ENCODE assay signal across 1 cellular context in the genomic region with DNA sequence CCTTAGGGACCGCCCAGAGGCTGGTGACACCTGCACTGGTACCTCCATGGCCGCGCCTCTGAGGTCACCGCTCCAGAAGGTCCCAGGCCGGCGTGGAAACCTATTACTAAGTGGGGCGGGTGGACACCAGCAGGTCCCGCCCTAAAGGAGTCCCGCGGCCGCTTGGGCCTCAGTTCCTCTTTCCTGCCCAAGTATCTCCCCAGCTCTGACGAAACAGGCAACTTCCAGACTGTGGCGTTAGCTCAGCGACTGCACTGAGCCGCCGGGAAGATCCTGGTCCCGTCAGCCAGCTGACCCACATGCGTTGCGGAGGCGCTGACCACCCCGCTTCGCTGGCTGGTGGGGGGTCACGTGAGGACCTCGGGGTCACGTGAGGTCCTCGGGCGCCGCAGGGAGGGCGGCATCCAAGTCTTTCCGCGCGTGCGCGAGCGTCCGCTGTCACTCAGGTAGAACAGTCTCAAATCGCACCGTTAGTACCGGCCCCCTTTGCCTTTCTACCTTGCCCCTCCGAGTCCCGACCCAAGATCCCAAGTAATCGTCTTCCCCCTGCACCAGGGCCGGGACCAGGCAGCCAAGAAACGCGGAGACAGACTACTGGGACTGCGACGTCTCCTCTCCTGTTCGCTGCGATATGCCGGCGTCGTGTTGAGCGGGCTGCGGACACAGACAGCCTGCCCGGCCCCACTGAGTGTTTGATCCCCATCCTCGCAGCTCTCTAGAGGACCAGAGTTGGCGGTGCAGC.
TF ChIP-seq lines count a peak whose summit lies in the region.

No MANE protein-coding gene starts in this region.

TF ChIP-seq in HepG2, 621 proteins besides CTCF, POLR2A, EP300 and RAD21 (continued from another document and continues in another):
- TF ChIP-seq ZNF256 (CRISPR knock-in tag; conservative IDR thresholded peaks at IDR 0.05) = no peak
- no peak for TF ChIP-seq ONECUT2 (CRISPR knock-in tag; IDR thresholded peaks at IDR 0.05)
- TF ChIP-seq ZC3H13 (CRISPR knock-in tag; IDR thresholded peaks at IDR 0.05) = no peak
- TF ChIP-seq, protein P1, sequence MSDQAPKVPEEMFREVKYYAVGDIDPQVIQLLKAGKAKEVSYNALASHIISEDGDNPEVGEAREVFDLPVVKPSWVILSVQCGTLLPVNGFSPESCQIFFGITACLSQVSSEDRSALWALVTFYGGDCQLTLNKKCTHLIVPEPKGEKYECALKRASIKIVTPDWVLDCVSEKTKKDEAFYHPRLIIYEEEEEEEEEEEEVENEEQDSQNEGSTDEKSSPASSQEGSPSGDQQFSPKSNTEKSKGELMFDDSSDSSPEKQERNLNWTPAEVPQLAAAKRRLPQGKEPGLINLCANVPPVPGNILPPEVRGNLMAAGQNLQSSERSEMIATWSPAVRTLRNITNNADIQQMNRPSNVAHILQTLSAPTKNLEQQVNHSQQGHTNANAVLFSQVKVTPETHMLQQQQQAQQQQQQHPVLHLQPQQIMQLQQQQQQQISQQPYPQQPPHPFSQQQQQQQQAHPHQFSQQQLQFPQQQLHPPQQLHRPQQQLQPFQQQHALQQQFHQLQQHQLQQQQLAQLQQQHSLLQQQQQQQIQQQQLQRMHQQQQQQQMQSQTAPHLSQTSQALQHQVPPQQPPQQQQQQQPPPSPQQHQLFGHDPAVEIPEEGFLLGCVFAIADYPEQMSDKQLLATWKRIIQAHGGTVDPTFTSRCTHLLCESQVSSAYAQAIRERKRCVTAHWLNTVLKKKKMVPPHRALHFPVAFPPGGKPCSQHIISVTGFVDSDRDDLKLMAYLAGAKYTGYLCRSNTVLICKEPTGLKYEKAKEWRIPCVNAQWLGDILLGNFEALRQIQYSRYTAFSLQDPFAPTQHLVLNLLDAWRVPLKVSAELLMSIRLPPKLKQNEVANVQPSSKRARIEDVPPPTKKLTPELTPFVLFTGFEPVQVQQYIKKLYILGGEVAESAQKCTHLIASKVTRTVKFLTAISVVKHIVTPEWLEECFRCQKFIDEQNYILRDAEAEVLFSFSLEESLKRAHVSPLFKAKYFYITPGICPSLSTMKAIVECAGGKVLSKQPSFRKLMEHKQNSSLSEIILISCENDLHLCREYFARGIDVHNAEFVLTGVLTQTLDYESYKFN (CRISPR knock-in tag; conservative IDR thresholded peaks at IDR 0.05) = no peak
- TF ChIP-seq GATAD1 (CRISPR knock-in tag; IDR thresholded peaks at IDR 0.05) = peak; percentile 83
- no peak for TF ChIP-seq ARNTL (CRISPR knock-in tag; IDR thresholded peaks at IDR 0.05)
- TF ChIP-seq SMARCC2 (IDR thresholded peaks at IDR 0.05) = no peak
- TF ChIP-seq FOXJ3 (CRISPR knock-in tag; IDR thresholded peaks at IDR 0.05; ENCODE audit: borderline replicate concordance) = no peak
- no peak for TF ChIP-seq EED (CRISPR knock-in tag; IDR thresholded peaks at IDR 0.05)
- TF ChIP-seq, protein P2, sequence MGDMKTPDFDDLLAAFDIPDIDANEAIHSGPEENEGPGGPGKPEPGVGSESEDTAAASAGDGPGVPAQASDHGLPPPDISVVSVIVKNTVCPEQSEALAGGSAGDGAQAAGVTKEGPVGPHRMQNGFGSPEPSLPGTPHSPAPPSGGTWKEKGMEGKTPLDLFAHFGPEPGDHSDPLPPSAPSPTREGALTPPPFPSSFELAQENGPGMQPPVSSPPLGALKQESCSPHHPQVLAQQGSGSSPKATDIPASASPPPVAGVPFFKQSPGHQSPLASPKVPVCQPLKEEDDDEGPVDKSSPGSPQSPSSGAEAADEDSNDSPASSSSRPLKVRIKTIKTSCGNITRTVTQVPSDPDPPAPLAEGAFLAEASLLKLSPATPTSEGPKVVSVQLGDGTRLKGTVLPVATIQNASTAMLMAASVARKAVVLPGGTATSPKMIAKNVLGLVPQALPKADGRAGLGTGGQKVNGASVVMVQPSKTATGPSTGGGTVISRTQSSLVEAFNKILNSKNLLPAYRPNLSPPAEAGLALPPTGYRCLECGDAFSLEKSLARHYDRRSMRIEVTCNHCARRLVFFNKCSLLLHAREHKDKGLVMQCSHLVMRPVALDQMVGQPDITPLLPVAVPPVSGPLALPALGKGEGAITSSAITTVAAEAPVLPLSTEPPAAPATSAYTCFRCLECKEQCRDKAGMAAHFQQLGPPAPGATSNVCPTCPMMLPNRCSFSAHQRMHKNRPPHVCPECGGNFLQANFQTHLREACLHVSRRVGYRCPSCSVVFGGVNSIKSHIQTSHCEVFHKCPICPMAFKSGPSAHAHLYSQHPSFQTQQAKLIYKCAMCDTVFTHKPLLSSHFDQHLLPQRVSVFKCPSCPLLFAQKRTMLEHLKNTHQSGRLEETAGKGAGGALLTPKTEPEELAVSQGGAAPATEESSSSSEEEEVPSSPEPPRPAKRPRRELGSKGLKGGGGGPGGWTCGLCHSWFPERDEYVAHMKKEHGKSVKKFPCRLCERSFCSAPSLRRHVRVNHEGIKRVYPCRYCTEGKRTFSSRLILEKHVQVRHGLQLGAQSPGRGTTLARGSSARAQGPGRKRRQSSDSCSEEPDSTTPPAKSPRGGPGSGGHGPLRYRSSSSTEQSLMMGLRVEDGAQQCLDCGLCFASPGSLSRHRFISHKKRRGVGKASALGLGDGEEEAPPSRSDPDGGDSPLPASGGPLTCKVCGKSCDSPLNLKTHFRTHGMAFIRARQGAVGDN (CRISPR knock-in tag; IDR thresholded peaks at IDR 0.05) = peak; percentile 98
- no peak for TF ChIP-seq ZNF660 (CRISPR knock-in tag; IDR thresholded peaks at IDR 0.05; ENCODE audit: borderline replicate concordance, low read depth)
- TF ChIP-seq JDP2 (CRISPR knock-in tag; IDR thresholded peaks at IDR 0.05; ENCODE audit: borderline replicate concordance) = no peak
- TF ChIP-seq, protein P3, sequence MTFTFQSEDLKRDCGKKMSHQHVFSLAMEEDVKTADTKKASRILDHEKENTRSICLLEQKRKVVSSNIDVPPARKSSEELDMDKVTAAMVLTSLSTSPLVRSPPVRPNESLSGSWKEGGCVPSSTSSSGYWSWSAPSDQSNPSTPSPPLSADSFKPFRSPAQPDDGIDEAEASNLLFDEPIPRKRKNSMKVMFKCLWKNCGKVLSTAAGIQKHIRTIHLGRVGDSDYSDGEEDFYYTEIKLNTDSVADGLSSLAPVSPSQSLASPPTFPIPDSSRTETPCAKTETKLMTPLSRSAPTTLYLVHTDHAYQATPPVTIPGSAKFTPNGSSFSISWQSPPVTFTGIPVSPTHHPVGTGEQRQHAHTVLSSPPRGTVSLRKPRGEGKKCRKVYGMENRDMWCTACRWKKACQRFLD (CRISPR knock-in tag; IDR thresholded peaks at IDR 0.05; ENCODE audit: borderline replicate concordance) = no peak; the same call in 1 of the 2 replicates
- no peak for TF ChIP-seq GTF3A (CRISPR knock-in tag; conservative IDR thresholded peaks at IDR 0.05)
- TF ChIP-seq, protein P4, sequence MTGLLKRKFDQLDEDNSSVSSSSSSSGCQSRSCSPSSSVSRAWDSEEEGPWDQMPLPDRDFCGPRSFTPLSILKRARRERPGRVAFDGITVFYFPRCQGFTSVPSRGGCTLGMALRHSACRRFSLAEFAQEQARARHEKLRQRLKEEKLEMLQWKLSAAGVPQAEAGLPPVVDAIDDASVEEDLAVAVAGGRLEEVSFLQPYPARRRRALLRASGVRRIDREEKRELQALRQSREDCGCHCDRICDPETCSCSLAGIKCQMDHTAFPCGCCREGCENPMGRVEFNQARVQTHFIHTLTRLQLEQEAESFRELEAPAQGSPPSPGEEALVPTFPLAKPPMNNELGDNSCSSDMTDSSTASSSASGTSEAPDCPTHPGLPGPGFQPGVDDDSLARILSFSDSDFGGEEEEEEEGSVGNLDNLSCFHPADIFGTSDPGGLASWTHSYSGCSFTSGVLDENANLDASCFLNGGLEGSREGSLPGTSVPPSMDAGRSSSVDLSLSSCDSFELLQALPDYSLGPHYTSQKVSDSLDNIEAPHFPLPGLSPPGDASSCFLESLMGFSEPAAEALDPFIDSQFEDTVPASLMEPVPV (CRISPR knock-in tag; IDR thresholded peaks at IDR 0.05) = no peak
- no peak; the same call in 1 of the 2 replicates for TF ChIP-seq BORCS8-MEF2B (CRISPR knock-in tag; IDR thresholded peaks at IDR 0.05)
- no peak for TF ChIP-seq SNAI1 (CRISPR knock-in tag; IDR thresholded peaks at IDR 0.05; ENCODE audit: borderline replicate concordance)
- no peak for TF ChIP-seq MXI1 (IDR thresholded peaks at IDR 0.05; ENCODE audit: borderline replicate concordance, low read depth, low read length)
- TF ChIP-seq SMC3 (IDR thresholded peaks at IDR 0.05; ENCODE audit: low read length) = no peak
- TF ChIP-seq TP53 (CRISPR knock-in tag; conservative IDR thresholded peaks at IDR 0.05) = 0 out of 2 replicates have a peak, but pooled peaks have one; percentile 21
- TF ChIP-seq FOXK1 (CRISPR knock-in tag; IDR thresholded peaks at IDR 0.05; ENCODE audit: borderline replicate concordance, low read depth) = no peak
- peak; percentile 85; the same call in 1 of the 2 replicates for TF ChIP-seq ZNF766 (CRISPR knock-in tag; IDR thresholded peaks at IDR 0.05; ENCODE audit: borderline replicate concordance)
- TF ChIP-seq NR2F6 (IDR thresholded peaks at IDR 0.05) = no peak
- TF ChIP-seq NR2F6 (CRISPR knock-in tag; IDR thresholded peaks at IDR 0.05) = 0 out of 2 replicates have a peak, but pooled peaks have one; percentile 36
- TF ChIP-seq, protein P5, sequence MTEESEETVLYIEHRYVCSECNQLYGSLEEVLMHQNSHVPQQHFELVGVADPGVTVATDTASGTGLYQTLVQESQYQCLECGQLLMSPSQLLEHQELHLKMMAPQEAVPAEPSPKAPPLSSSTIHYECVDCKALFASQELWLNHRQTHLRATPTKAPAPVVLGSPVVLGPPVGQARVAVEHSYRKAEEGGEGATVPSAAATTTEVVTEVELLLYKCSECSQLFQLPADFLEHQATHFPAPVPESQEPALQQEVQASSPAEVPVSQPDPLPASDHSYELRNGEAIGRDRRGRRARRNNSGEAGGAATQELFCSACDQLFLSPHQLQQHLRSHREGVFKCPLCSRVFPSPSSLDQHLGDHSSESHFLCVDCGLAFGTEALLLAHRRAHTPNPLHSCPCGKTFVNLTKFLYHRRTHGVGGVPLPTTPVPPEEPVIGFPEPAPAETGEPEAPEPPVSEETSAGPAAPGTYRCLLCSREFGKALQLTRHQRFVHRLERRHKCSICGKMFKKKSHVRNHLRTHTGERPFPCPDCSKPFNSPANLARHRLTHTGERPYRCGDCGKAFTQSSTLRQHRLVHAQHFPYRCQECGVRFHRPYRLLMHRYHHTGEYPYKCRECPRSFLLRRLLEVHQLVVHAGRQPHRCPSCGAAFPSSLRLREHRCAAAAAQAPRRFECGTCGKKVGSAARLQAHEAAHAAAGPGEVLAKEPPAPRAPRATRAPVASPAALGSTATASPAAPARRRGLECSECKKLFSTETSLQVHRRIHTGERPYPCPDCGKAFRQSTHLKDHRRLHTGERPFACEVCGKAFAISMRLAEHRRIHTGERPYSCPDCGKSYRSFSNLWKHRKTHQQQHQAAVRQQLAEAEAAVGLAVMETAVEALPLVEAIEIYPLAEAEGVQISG (CRISPR knock-in tag; IDR thresholded peaks at IDR 0.05) = peak; percentile 51
- no peak for TF ChIP-seq SRSF4 (IDR thresholded peaks at IDR 0.05; ENCODE audit: low read depth, low read length, poor library complexity, severe bottlenecking)
- TF ChIP-seq ZC3H4 (CRISPR knock-in tag; IDR thresholded peaks at IDR 0.05; ENCODE audit: borderline replicate concordance) = no peak
- TF ChIP-seq, protein P6, sequence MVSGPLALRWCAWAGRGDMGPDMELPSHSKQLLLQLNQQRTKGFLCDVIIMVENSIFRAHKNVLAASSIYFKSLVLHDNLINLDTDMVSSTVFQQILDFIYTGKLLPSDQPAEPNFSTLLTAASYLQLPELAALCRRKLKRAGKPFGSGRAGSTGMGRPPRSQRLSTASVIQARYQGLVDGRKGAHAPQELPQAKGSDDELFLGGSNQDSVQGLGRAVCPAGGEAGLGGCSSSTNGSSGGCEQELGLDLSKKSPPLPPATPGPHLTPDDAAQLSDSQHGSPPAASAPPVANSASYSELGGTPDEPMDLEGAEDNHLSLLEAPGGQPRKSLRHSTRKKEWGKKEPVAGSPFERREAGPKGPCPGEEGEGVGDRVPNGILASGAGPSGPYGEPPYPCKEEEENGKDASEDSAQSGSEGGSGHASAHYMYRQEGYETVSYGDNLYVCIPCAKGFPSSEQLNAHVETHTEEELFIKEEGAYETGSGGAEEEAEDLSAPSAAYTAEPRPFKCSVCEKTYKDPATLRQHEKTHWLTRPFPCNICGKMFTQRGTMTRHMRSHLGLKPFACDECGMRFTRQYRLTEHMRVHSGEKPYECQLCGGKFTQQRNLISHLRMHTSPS (CRISPR knock-in tag; IDR thresholded peaks at IDR 0.05; ENCODE audit: low read depth) = no peak
- 0 out of 2 replicates have a peak, but pooled peaks have one; percentile 32 for TF ChIP-seq ZNF782 (CRISPR knock-in tag; IDR thresholded peaks at IDR 0.05; ENCODE audit: borderline replicate concordance)
- peak; percentile 82 for TF ChIP-seq ZNF724P (CRISPR knock-in tag; IDR thresholded peaks at IDR 0.05; ENCODE audit: borderline replicate concordance)
- no peak for TF ChIP-seq HNRNPH1 (optimal IDR thresholded peaks at IDR 0.05; ENCODE audit: low read depth, low read length)
- no peak for TF ChIP-seq JUNB (CRISPR knock-in tag; IDR thresholded peaks at IDR 0.05; ENCODE audit: borderline replicate concordance)
- TF ChIP-seq IRF2 (CRISPR knock-in tag; IDR thresholded peaks at IDR 0.05) = peak; percentile 38; the same call in 1 of the 2 replicates
- peak; percentile 60; the same call in 1 of the 2 replicates for TF ChIP-seq YEATS2 (CRISPR knock-in tag; IDR thresholded peaks at IDR 0.05; ENCODE audit: borderline replicate concordance)
- no peak for TF ChIP-seq NBN (conservative IDR thresholded peaks at IDR 0.05)
- no peak for TF ChIP-seq HDAC6 (IDR thresholded peaks at IDR 0.05; ENCODE audit: low read depth, low read length)
- no peak for TF ChIP-seq ZNF446 (CRISPR knock-in tag; IDR thresholded peaks at IDR 0.05)
- TF ChIP-seq GABPA (IDR thresholded peaks at IDR 0.05; ENCODE audit: low read depth, low read length) = no peak
- no peak for TF ChIP-seq GABPA (CRISPR knock-in tag; IDR thresholded peaks at IDR 0.05; ENCODE audit: low read depth)
- TF ChIP-seq, protein P7, sequence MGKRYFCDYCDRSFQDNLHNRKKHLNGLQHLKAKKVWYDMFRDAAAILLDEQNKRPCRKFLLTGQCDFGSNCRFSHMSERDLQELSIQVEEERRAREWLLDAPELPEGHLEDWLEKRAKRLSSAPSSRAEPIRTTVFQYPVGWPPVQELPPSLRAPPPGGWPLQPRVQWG (CRISPR knock-in tag; IDR thresholded peaks at IDR 0.05; ENCODE audit: borderline replicate concordance, low read depth) = no peak
- no peak for TF ChIP-seq ZNF260 (CRISPR knock-in tag; IDR thresholded peaks at IDR 0.05; ENCODE audit: borderline replicate concordance, low read depth)
- TF ChIP-seq, protein P8, sequence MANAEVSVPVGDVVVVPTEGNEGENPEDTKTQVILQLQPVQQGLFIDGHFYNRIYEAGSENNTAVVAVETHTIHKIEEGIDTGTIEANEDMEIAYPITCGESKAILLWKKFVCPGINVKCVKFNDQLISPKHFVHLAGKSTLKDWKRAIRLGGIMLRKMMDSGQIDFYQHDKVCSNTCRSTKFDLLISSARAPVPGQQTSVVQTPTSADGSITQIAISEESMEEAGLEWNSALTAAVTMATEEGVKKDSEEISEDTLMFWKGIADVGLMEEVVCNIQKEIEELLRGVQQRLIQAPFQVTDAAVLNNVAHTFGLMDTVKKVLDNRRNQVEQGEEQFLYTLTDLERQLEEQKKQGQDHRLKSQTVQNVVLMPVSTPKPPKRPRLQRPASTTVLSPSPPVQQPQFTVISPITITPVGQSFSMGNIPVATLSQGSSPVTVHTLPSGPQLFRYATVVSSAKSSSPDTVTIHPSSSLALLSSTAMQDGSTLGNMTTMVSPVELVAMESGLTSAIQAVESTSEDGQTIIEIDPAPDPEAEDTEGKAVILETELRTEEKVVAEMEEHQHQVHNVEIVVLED (CRISPR knock-in tag; IDR thresholded peaks at IDR 0.05; ENCODE audit: borderline replicate concordance) = peak; percentile 64; the same call in 1 of the 2 replicates
